Comparison of ENCODE assay signal across 1 cellular context in the genomic region with DNA sequence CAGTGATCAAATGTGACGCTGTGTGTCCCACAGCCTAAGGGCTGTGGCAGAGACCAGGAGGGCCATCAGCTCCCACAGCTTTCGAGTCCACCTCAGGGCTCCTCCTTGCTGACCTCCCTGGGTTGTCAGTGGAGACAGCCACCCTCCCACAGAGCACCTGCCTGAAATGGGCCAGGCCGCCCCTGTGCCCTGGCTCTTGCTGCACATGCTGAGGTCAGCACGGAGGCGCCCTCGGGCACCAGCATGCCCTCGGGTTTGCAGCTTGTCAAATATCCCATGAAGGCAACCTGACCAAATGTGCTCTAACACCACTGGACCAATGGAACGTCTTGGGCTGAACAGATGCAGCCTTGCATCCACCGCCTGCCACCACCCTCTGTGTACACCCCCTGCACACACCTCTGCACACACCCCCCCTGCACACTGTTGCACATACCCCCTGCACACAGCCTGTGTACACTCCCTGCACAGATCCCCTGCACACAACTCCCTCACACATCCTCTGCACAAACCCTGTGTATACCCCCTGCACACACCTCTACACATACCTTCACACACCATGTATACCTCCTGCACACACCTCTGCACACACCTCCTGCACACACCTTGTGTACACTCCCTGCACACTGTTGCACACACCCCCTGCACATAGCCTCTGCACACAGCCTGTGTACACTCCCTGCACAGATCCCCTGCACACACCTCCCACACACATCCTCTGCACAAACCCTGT.
TF ChIP-seq lines count a peak whose summit lies in the region.

No MANE protein-coding gene starts in this region.

TF ChIP-seq in HepG2, 621 proteins besides CTCF, POLR2A, EP300 and RAD21 (continued from another document):
- no peak for TF ChIP-seq ZSCAN5A (CRISPR knock-in tag; IDR thresholded peaks at IDR 0.05; ENCODE audit: borderline replicate concordance)
- TF ChIP-seq MLX (CRISPR knock-in tag; IDR thresholded peaks at IDR 0.05): no peak
- no peak for TF ChIP-seq HOXA7 (CRISPR knock-in tag; IDR thresholded peaks at IDR 0.05)
- TF ChIP-seq MEF2D (CRISPR knock-in tag; IDR thresholded peaks at IDR 0.05): no peak
- no peak for TF ChIP-seq TSC22D2 (CRISPR knock-in tag; IDR thresholded peaks at IDR 0.05; ENCODE audit: borderline replicate concordance)
- TF ChIP-seq MTA1 (CRISPR knock-in tag; IDR thresholded peaks at IDR 0.05; ENCODE audit: borderline replicate concordance): no peak
- no peak for TF ChIP-seq SPEN (CRISPR knock-in tag; IDR thresholded peaks at IDR 0.05; ENCODE audit: low read depth)
- no peak for TF ChIP-seq KLF13 (CRISPR knock-in tag; IDR thresholded peaks at IDR 0.05)
- TF ChIP-seq, protein P1, sequence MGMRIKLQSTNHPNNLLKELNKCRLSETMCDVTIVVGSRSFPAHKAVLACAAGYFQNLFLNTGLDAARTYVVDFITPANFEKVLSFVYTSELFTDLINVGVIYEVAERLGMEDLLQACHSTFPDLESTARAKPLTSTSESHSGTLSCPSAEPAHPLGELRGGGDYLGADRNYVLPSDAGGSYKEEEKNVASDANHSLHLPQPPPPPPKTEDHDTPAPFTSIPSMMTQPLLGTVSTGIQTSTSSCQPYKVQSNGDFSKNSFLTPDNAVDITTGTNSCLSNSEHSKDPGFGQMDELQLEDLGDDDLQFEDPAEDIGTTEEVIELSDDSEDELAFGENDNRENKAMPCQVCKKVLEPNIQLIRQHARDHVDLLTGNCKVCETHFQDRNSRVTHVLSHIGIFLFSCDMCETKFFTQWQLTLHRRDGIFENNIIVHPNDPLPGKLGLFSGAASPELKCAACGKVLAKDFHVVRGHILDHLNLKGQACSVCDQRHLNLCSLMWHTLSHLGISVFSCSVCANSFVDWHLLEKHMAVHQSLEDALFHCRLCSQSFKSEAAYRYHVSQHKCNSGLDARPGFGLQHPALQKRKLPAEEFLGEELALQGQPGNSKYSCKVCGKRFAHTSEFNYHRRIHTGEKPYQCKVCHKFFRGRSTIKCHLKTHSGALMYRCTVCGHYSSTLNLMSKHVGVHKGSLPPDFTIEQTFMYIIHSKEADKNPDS (CRISPR knock-in tag; IDR thresholded peaks at IDR 0.05): no peak
- no peak for TF ChIP-seq ARNTL (CRISPR knock-in tag; IDR thresholded peaks at IDR 0.05)
- TF ChIP-seq ATF4 (CRISPR knock-in tag; IDR thresholded peaks at IDR 0.05): no peak
- TF ChIP-seq NFKB2 (CRISPR knock-in tag; IDR thresholded peaks at IDR 0.05; ENCODE audit: borderline replicate concordance): no peak
- no peak for TF ChIP-seq KDM5B (CRISPR knock-in tag; IDR thresholded peaks at IDR 0.05; ENCODE audit: borderline replicate concordance)
- TF ChIP-seq SATB2 (CRISPR knock-in tag; IDR thresholded peaks at IDR 0.05): no peak
- no peak for TF ChIP-seq ZNF883 (CRISPR knock-in tag; IDR thresholded peaks at IDR 0.05; ENCODE audit: not compliant biosample characterization)
TF ChIP-seq in HepG2: peak in this region for 0.
